Comparison of ENCODE assay signal across 8 cellular contexts in the genomic region with DNA sequence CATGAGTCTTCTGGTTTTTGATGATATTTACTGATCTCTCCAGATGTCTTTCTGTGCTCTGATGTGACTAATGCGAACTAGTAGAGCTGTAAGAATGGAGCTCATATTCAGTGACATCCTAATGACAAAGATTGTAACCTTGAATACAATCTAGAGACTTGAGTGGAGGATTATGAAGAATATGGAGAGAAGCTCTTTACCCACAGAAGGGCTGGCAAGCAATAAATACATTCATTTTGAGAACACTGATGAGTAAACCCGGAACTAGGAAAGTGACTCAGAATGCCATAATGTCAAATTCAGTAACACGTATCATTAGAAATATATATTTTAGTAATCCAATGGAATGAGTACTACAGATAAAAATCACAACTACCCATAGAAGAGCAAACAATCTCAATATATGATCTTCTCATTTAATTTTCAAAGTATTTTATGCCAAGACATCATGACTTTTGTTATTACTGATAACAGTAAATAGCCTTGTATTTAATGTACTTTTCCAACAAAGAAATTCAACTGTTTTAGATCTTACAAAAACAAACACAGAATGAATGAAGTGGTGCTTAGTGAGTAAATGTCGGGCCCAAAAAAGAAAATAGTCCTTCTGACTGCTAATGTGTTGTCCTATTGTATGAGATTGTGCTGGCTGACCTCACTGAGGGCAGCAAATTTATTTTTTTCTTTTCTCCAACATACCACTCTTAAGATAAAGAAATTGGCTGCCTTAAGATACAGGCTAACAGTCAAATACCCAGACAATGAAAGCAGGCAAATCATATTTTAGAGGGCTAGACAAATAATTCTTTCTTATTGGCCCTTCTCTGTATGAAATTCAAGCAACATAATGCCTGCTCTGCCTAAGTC. TPM values are rescaled to one million over a fixed set of nuclear protein-coding genes. Genes with fewer than 3 reads are reported as not detected.
DNase-seq lines count a peak whose midpoint lies in the region; ATAC-seq and TF ChIP-seq lines count a peak whose summit lies in the region.

No MANE protein-coding gene starts in this region.

- ATAC-seq in activated CD8-positive, alpha-beta memory T cell treated with anti-CD3 and anti-CD28 coated beads, Interleukin-2, amount 10 ng/mL, durations not matched to agents 7 days and 5 days, result peak; percentile 84
- ATAC-seq in HG03060 (IDR thresholded peaks at IDR 0.05; ENCODE audit: low read depth, unreplicated experiment) (peak; percentile 93), upper lobe of right lung (no peak)
- ATAC-seq in activated naive CD8-positive, alpha-beta T cell treated with anti-CD3 and anti-CD28 coated beads, Interleukin-2, amount 50 U/mL, for 24 hours, result peak; percentile 93

- no peak for TF ChIP-seq POLR2A in stomach (IDR thresholded peaks at IDR 0.05)

- H3K4me1 ChIP-seq in stomach (no peaks in the 10 kb centered on the region), upper lobe of right lung (no peaks in the 10 kb centered on the region)

- H3K27ac Mint-ChIP-seq in activated CD8-positive, alpha-beta memory T cell treated with anti-CD3 and anti-CD28 coated beads, Interleukin-2, amount 10 ng/mL, durations not matched to agents 7 days and 5 days, result peak overlapping the region; percentile 92
- peak overlapping the region; percentile 86 for H3K27ac Mint-ChIP-seq in activated naive CD8-positive, alpha-beta T cell treated with anti-CD3 and anti-CD28 coated beads, Interleukin-2, amount 50 U/mL, for 24 hours

- H3K36me3 ChIP-seq in stomach, result no peaks in the 10 kb centered on the region
- no peaks in the 10 kb centered on the region for H3K36me3 ChIP-seq in upper lobe of right lung

- H3K36me3 Mint-ChIP-seq in activated CD8-positive, alpha-beta memory T cell treated with anti-CD3 and anti-CD28 coated beads, Interleukin-2, amount 10 ng/mL, durations not matched to agents 7 days and 5 days, result peaks cover 4% of the 10 kb centered on the region
- peaks cover 8% of the 10 kb centered on the region for H3K36me3 Mint-ChIP-seq in activated naive CD8-positive, alpha-beta T cell treated with anti-CD3 and anti-CD28 coated beads, Interleukin-2, amount 50 U/mL, for 24 hours (ENCODE audit: low read depth)

- H3K4me1 Mint-ChIP-seq in activated CD8-positive, alpha-beta memory T cell treated with anti-CD3 and anti-CD28 coated beads, Interleukin-2, amount 10 ng/mL, durations not matched to agents 7 days and 5 days, result peaks cover 22% of the 10 kb centered on the region
- H3K4me1 Mint-ChIP-seq in activated naive CD8-positive, alpha-beta T cell treated with anti-CD3 and anti-CD28 coated beads, Interleukin-2, amount 50 U/mL, for 24 hours, result peaks cover 26% of the 10 kb centered on the region

- H3K27me3 ChIP-seq in stomach, result no peaks in the 10 kb centered on the region
- H3K27me3 ChIP-seq in upper lobe of right lung, result no peaks in the 10 kb centered on the region

- CTCF ChIA-PET in activated CD8-positive, alpha-beta memory T cell treated with anti-CD3 and anti-CD28 coated beads, Interleukin-2, amount 10 ng/mL, durations not matched to agents 7 days and 5 days (lab: Charles Lee), result interaction anchor here (0.8 to 1.7 kb wide), 2 partner anchors 48 to 345 kb away, joined by 3 to 4 read pairs; a partner anchor contains a TSS

- no peaks in the 10 kb centered on the region for H3K9me3 Mint-ChIP-seq in activated CD8-positive, alpha-beta memory T cell treated with anti-CD3 and anti-CD28 coated beads, Interleukin-2, amount 10 ng/mL, durations not matched to agents 7 days and 5 days (ENCODE audit: low read depth)
- H3K9me3 Mint-ChIP-seq in activated naive CD8-positive, alpha-beta T cell treated with anti-CD3 and anti-CD28 coated beads, Interleukin-2, amount 50 U/mL, for 24 hours, result no peaks in the 10 kb centered on the region

- DNase-seq in activated CD8-positive, alpha-beta memory T cell treated with anti-CD3 and anti-CD28 coated beads, Interleukin-2, amount 10 ng/mL, durations not matched to agents 7 days and 5 days, result no peak
- DNase-seq in activated CD8-positive, alpha-beta memory T cell treated with anti-CD3 and anti-CD28 coated beads for 24 hours, result no peak
- DNase-seq in activated naive CD8-positive, alpha-beta T cell treated with anti-CD3 and anti-CD28 coated beads, Interleukin-2, amount 50 U/mL, for 24 hours, result no peak
- DNase-seq in stomach (no peak), NCI-H2029 (lab: John Stamatoyannopoulos, UW) (no peak), upper lobe of right lung (no peak), NCI-H82 treated with DMSO at 0.1 percent for 48 hours (lab: John Stamatoyannopoulos, UW; ENCODE audit: unreplicated experiment) (no peak)

- no peaks in the 10 kb centered on the region for H3K27me3 Mint-ChIP-seq in activated CD8-positive, alpha-beta memory T cell treated with anti-CD3 and anti-CD28 coated beads, Interleukin-2, amount 10 ng/mL, durations not matched to agents 7 days and 5 days
- peaks cover under 1% of the 10 kb centered on the region for H3K27me3 Mint-ChIP-seq in activated naive CD8-positive, alpha-beta T cell treated with anti-CD3 and anti-CD28 coated beads, Interleukin-2, amount 50 U/mL, for 24 hours

- intact Hi-C loops in stomach (cut with DNase I; ENCODE audit: low total_unique reads), result no loop called here
- intact Hi-C loops in upper lobe of right lung (cut with DNase I), result no loop called here

- H3K4me3 ChIP-seq in stomach (no peak overlapping the region), upper lobe of right lung (no peak overlapping the region)

- no peaks in the 10 kb centered on the region for H3K9me3 ChIP-seq in stomach
- H3K9me3 ChIP-seq in upper lobe of right lung, result no peaks in the 10 kb centered on the region

- H3K27ac ChIP-seq in stomach (peak overlapping the region in 4 of 5 donors; percentile 73 to 83 (median 80)), upper lobe of right lung (no peak overlapping the region)

- no peak for TF ChIP-seq CTCF in stomach (IDR thresholded peaks at IDR 0.05)
- no peak for TF ChIP-seq CTCF in upper lobe of right lung (IDR thresholded peaks at IDR 0.05)

- 28 to 59% (median 39%) methylated on average over 4 of the region's 4 CpGs for WGBS in stomach, 5 donors

- TF ChIP-seq EP300 in stomach (IDR thresholded peaks at IDR 0.05), result no peak

- H3K4me3 Mint-ChIP-seq in activated CD8-positive, alpha-beta memory T cell treated with anti-CD3 and anti-CD28 coated beads, Interleukin-2, amount 10 ng/mL, durations not matched to agents 7 days and 5 days, result peak overlapping the region; percentile 73
- peak overlapping the region; percentile 6 for H3K4me3 Mint-ChIP-seq in activated naive CD8-positive, alpha-beta T cell treated with anti-CD3 and anti-CD28 coated beads, Interleukin-2, amount 50 U/mL, for 24 hours

RNA-seq across cellular contexts. Expression of a gene that starts 49.2 kb away (rescaled TPM):
- total RNA-seq in activated CD8-positive, alpha-beta memory T cell treated with anti-CD3 and anti-CD28 coated beads, Interleukin-2, amount 10 ng/mL, durations not matched to agents 7 days and 5 days, result 10 to 100 TPM; 29.0 to 31.6 TPM
- 10 to 100 TPM; 13.0 to 61.1 (median 43.3) TPM for total RNA-seq in stomach
- 10 to 100 TPM; 26.3 to 32.4 (median 31.2) TPM for polyA plus RNA-seq in stomach
- 27.0 TPM for total RNA-seq in upper lobe of right lung
